ENCODE assay signal across 9 cellular contexts in the genomic region with DNA sequence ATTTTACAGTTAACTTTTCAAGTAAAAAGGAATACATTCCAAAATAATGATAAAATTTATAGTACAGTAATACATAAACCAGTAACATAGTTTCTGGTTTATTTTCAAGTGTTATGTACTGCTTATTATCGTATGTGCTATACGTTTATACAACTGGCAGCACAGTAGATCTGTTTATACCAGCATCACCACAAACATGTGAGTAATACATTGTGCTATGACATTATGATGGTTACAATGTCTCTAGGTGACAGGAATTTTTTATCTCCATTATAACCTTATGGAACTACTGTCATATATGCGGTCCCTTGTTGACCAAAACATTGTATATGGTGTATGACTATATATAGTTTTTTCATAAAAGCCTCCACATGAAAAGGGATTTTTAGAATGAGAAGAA.
"Had no signal": no experiment of that assay in that cellular context is flagged by ENCODE, and none has a peak within 500 bp of the region (broad histone marks: within the 10 kb centered on the region; RNA-seq: fewer than 3 reads in every experiment).

No MANE protein-coding gene starts in this region.

- H3K27ac ChIP-seq: GM23248 had no signal

- H3K9ac ChIP-seq: GM23248 had no signal

- H3K36me3 ChIP-seq: HAP-1 had no signal

- H3K4me2 ChIP-seq: GM23338 had no signal

- ATAC-seq: GM23338, HCT116 had no signal

- DNase-seq: GM23248, GOT3, H7, H9, HCEC 1CT, HFFc6 had no signal

- H2AFZ ChIP-seq: GM23248, GM23338 had no signal

- H3K4me3 ChIP-seq: GM23248, GM23338, HAP-1 had no signal
